In genomic region chr2:19362094-19362649, GRCh38 we compare ENCODE assay signal across 8 cellular contexts. TPM values are rescaled to one million over a fixed set of nuclear protein-coding genes. Genes with fewer than 3 reads are reported as not detected.
DNase-seq lines count a peak whose midpoint lies in the region; ATAC-seq lines count a peak whose summit lies in the region.

No MANE protein-coding gene starts in this region.

- H3K27ac ChIP-seq in thymus (ENCODE audit: low read depth), result no peak overlapping the region

- H3K36me3 ChIP-seq in adipocyte (ENCODE audit: control insufficient read depth, insufficient read depth, low read length, severe bottlenecking), result no peaks in the 10 kb centered on the region
- no peaks in the 10 kb centered on the region for H3K36me3 ChIP-seq in thymus (ENCODE audit: control insufficient read depth, insufficient read depth)

- peak overlapping the region; percentile 85 for H3K9ac ChIP-seq in adipocyte (ENCODE audit: low read length)

- H3K9me3 ChIP-seq in adipocyte (ENCODE audit: control insufficient read depth, low read length), result no peaks in the 10 kb centered on the region
- H3K9me3 ChIP-seq in thymus (ENCODE audit: control insufficient read depth), result no peaks in the 10 kb centered on the region

- ATAC-seq in GM18502 (IDR thresholded peaks at IDR 0.05; ENCODE audit: poor library complexity, unreplicated experiment), result no peak

- no peaks in the 10 kb centered on the region for H3K27me3 ChIP-seq in adipocyte (replicated peaks; ENCODE audit: control insufficient read depth, insufficient read depth, low read length)
- peaks cover 70% of the 10 kb centered on the region for H3K27me3 ChIP-seq in thymus (ENCODE audit: control insufficient read depth, insufficient read depth)

- WGBS in thymus, result 2% methylated on average over 14 of the region's 14 CpGs

- DNase-seq in DMS 273 (lab: John Stamatoyannopoulos, UW; ENCODE audit: unreplicated experiment), result peak; percentile 39
- no peak for DNase-seq in DMS 273 treated with DMSO at 0.1 percent for 48 hours (lab: John Stamatoyannopoulos, UW)
- peak; percentile 36 for DNase-seq in M059J (ENCODE audit: low read depth)
- DNase-seq in adipocyte (ENCODE audit: low read depth), result peak; percentile 77
- peak; percentile 56 for DNase-seq in left kidney (ENCODE audit: low read depth, low spot score)
- no peak for DNase-seq in occipital lobe (lab: John Stamatoyannopoulos, UW)

- H3K4me3 ChIP-seq in adipocyte (ENCODE audit: low read length) (peak overlapping the region; percentile 88), thymus (ENCODE audit: low read length) (peak overlapping the region; percentile 46)

- peaks cover 30% of the 10 kb centered on the region for H3K4me1 ChIP-seq in adipocyte (ENCODE audit: control insufficient read depth, insufficient read depth, low read length)
- H3K4me1 ChIP-seq in thymus (ENCODE audit: control insufficient read depth, insufficient read depth, low read length), result no peaks in the 10 kb centered on the region

RNA-seq across cellular contexts. Expression of gene OSR1, which starts 3.7 kb away (rescaled TPM):
- 0.15 TPM in 1 of 2 replicates, not detected in the other for total RNA-seq in M059J (2014; rRNA removed; shearing (Covaris generic))
- 6.0 TPM for polyA plus RNA-seq in thymus
- total RNA-seq in occipital lobe, result 4.4 TPM

Comparison
In these comparisons a context has a peak if more than half of its experiments do, and no peak if none do; other contexts are left out.
1. DNase-seq: peak in DMS 273 (single experiment), M059J (single experiment), adipocyte (single experiment) and left kidney (single experiment); none in DMS 273 treated with DMSO at 0.1 percent for 48 hours (single experiment) and occipital lobe (single experiment).